27 cellular contexts compared by ENCODE assay signal in the genomic region with DNA sequence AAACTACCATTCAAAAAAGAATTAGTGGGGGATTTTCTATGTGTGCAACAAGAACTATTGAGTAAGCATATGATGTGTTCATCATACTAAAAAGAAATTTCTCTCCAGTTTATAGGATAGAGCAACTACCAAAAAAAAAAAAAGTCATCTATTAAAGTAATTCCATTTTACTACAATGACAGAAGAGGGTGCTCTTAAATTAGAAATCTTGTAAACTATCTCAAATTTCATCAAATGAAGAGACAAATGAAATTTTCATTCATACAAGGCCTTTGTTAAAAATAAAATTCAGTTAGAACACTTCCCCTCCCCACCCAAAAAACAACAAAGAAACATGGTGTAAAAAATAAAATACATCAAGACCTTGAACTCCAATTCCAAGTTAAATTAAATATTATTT.
A peak's percentile ranks its signal among the peaks of the same experiment; 100 is the strongest.
DNase-seq lines count a peak whose midpoint lies in the region; ATAC-seq, FAIRE-seq and TF ChIP-seq lines count a peak whose summit lies in the region.
"Had no signal": no experiment of that assay in that cellular context is flagged by ENCODE, and none has a peak within 500 bp of the region (broad histone marks: within the 10 kb centered on the region; RNA-seq: fewer than 3 reads in every experiment).

No MANE protein-coding gene starts in this region.

- no peak; the same call in 1 of the 2 replicates for TF ChIP-seq CTCF in A673 (conservative IDR thresholded peaks at IDR 0.05; ENCODE audit: low read depth, low read length)

- in situ Hi-C loops in GM23248 (cut with MboI), result no loop called here

- BruUV-seq in A673 (replicated peaks; lab: Mats Ljungman, UMichigan), result no TSS peak

- no peaks in the 10 kb centered on the region for H3F3A ChIP-seq in GM23248 (ENCODE audit: insufficient read depth)

- no peak overlapping the region for H3K4me3 ChIP-seq in A673 (ENCODE audit: low read depth, low read length, poor library complexity, severe bottlenecking)
- H3K4me3 ChIP-seq in GM23248, result no peak overlapping the region
- H3K4me3 ChIP-seq: heart right ventricle, suprapubic skin had no signal

- POLR2A ChIA-PET in A673 (lab: Charles Lee; ENCODE audit: low non-redundant PET), result no interaction called here

- H3K27me3 ChIP-seq in A673 (replicated peaks; ENCODE audit: insufficient read depth, low read depth, low read length, poor library complexity) (no peaks in the 10 kb centered on the region), GM23248 (replicated peaks; ENCODE audit: insufficient read depth) (no peaks in the 10 kb centered on the region)
- H3K27me3 ChIP-seq: foreskin keratinocyte, heart right ventricle, suprapubic skin had no signal

- intact Hi-C loops in A673 (cut with micrococcal nuclease; ENCODE audit: unreplicated experiment), result no loop called here

- H4K20me1 ChIP-seq in GM23248 (ENCODE audit: insufficient read depth), result no peaks in the 10 kb centered on the region

- H3K4me1 ChIP-seq in A673 (ENCODE audit: insufficient read depth, low read length, poor library complexity, severe bottlenecking), result no peaks in the 10 kb centered on the region
- no peaks in the 10 kb centered on the region for H3K4me1 ChIP-seq in GM23248 (ENCODE audit: insufficient read depth)
- H3K4me1 ChIP-seq: foreskin keratinocyte, heart right ventricle, suprapubic skin had no signal

- DNase-seq in A673 (ENCODE audit: low spot score) (peak; percentile 26), GM23248 (peak; percentile 27), amniotic epithelial cell (ENCODE audit: low read depth) (peak; percentile 28), kidney glomerular epithelial cell (lab: John Stamatoyannopoulos, UW) (peak; percentile 17), GM12892 (ENCODE audit: insufficient read length) (no peak), putamen (ENCODE audit: low spot score) (no peak)
- DNase-seq: activated CD4-positive, alpha-beta T cell treated with anti-CD3 and anti-CD28 coated beads, Interleukin-2, amount 50 U/mL, for 1 hour; activated CD8-positive, alpha-beta memory T cell treated with anti-CD3 and anti-CD28 coated beads, Interleukin-2, amount 10 ng/mL, durations not matched to agents 7 days and 5 days; activated naive CD4-positive, alpha-beta T cell treated with anti-CD3 and anti-CD28 coated beads, Interleukin-2, amount 50 U/mL, for 16 hours; aorta; C1 segment of cervical spinal cord; Calu3; cerebellar nuclear complex; foreskin keratinocyte; heart right ventricle; left colon; naive B cell; NCI-H1048; NCI-H187; NCI-H526 treated with DMSO at 0.1 percent for 48 hours; nucleus accumbens; stimulated activated CD4-positive, alpha-beta T cell treated with anti-CD3 and anti-CD28 coated beads, Interleukin-2, amount 100 ng/mL, for 48 hours had no signal

- CTCF ChIA-PET in A673 (lab: Charles Lee), result no interaction called here

- H3K36me3 ChIP-seq in A673 (ENCODE audit: insufficient read depth, low read length, poor library complexity, severe bottlenecking), result no peaks in the 10 kb centered on the region
- no peaks in the 10 kb centered on the region for H3K36me3 ChIP-seq in GM23248 (ENCODE audit: low read depth)
- H3K36me3 ChIP-seq: heart right ventricle, suprapubic skin had no signal

- no peak overlapping the region for H3K4me2 ChIP-seq in GM23248 (ENCODE audit: unreplicated experiment)

- no peak for TF ChIP-seq POLR2A in GM12892 (IDR thresholded peaks at IDR 0.05; ENCODE audit: low read depth, low read length)

- no peak overlapping the region for H3K27ac ChIP-seq in A673 (ENCODE audit: low read depth, low read length, poor library complexity, severe bottlenecking)
- H3K27ac ChIP-seq in GM23248, result no peak overlapping the region
- H3K27ac ChIP-seq: foreskin keratinocyte, heart right ventricle, suprapubic skin had no signal

- H2AFZ ChIP-seq in GM23248, result no peak overlapping the region

- no peaks in the 10 kb centered on the region for H3K9me2 ChIP-seq in GM23248 (ENCODE audit: insufficient read depth)

- H3K9me3 ChIP-seq in A673 (ENCODE audit: low read depth, low read length, poor library complexity, severe bottlenecking), result no peaks in the 10 kb centered on the region
- no peaks in the 10 kb centered on the region for H3K9me3 ChIP-seq in GM23248 (ENCODE audit: low read depth)
- H3K9me3 ChIP-seq: heart right ventricle, suprapubic skin had no signal

- no peak for FAIRE-seq in GM12892 (lab: Jason Lieb, UNC)

- ATAC-seq in GM19452 (IDR thresholded peaks at IDR 0.05; ENCODE audit: unreplicated experiment), result no peak
- no peak for ATAC-seq in HG03045 (IDR thresholded peaks at IDR 0.05; ENCODE audit: unreplicated experiment)
- ATAC-seq: activated CD8-positive, alpha-beta memory T cell treated with anti-CD3 and anti-CD28 coated beads, Interleukin-2, amount 10 ng/mL, durations not matched to agents 7 days and 5 days; foreskin keratinocyte; heart right ventricle; left colon; stimulated activated effector memory CD8-positive, alpha-beta T cell treated with anti-CD3 and anti-CD28 coated beads, Interleukin-12 subunit alpha, Interleukin-12 subunit beta, amount 100 ng/mL, for 72 hours; WTC11 had no signal

- no peak overlapping the region for H3K9ac ChIP-seq in GM23248

- H3K79me2 ChIP-seq in GM23248 (ENCODE audit: insufficient read depth), result no peaks in the 10 kb centered on the region

Comparison
In these comparisons a context has a peak if more than half of its experiments do, and no peak if none do; other contexts are left out.
1. DNase-seq: peak in A673 (single experiment), GM23248 (single experiment), amniotic epithelial cell (single experiment) and kidney glomerular epithelial cell (single experiment); none in GM12892 (single experiment) and putamen (single experiment).